17 cellular contexts compared by ENCODE assay signal in genomic region chr4:114366368-114366767, GRCh38.
"Had no signal": no experiment of that assay in that cellular context is flagged by ENCODE, and none has a peak within 500 bp of the region (broad histone marks: within the 10 kb centered on the region; RNA-seq: fewer than 3 reads in every experiment).

No MANE protein-coding gene starts in this region.

- H3K9me3 ChIP-seq: gastroesophageal sphincter, ovary, right atrium auricular region, sigmoid colon, stomach, thoracic aorta, transverse colon had no signal

- H3K4me3 Mint-ChIP-seq: naive thymus-derived CD4-positive, alpha-beta T cell; nephron progenitor cell had no signal

- H3K36me3 ChIP-seq: gastroesophageal sphincter, ovary, right atrium auricular region, sigmoid colon, stomach, thoracic aorta, transverse colon had no signal

- ATAC-seq: esophagus mucosa; gastroesophageal sphincter; naive thymus-derived CD4-positive, alpha-beta T cell had no signal

- H3K36me3 Mint-ChIP-seq: naive thymus-derived CD4-positive, alpha-beta T cell had no signal

- DNase-seq: effector memory CD4-positive, alpha-beta T cell; glutamatergic neuron; mesendoderm; naive thymus-derived CD4-positive, alpha-beta T cell; nephron progenitor cell; ovary; sigmoid colon; small intestine; stimulated activated CD4-positive, alpha-beta T cell treated with anti-CD3 and anti-CD28 coated beads, Interleukin-12 subunit alpha, Interleukin-12 subunit beta, amount 100 ng/mL, for 4 hours; stimulated activated naive CD4-positive, alpha-beta T cell; stomach; substantia nigra; transverse colon had no signal

- H3K9me3 Mint-ChIP-seq: naive thymus-derived CD4-positive, alpha-beta T cell; nephron progenitor cell had no signal

- H3K4me3 ChIP-seq: gastroesophageal sphincter, ovary, right atrium auricular region, sigmoid colon, stomach, thoracic aorta, transverse colon had no signal

- H3K4me1 ChIP-seq: stomach, transverse colon had no signal

- H3K4me1 Mint-ChIP-seq: naive thymus-derived CD4-positive, alpha-beta T cell; nephron progenitor cell had no signal

- H3K27me3 ChIP-seq: gastroesophageal sphincter, ovary, right atrium auricular region, sigmoid colon, stomach, transverse colon had no signal

- H3K27ac Mint-ChIP-seq: naive thymus-derived CD4-positive, alpha-beta T cell; nephron progenitor cell had no signal

- H3K27ac ChIP-seq: ovary, stomach, thoracic aorta, transverse colon had no signal
